ENCODE assay signal across 8 cellular contexts in genomic region chr1:114716304-114717158, GRCh38. TPM values are rescaled to one million over a fixed set of nuclear protein-coding genes. Genes with fewer than 3 reads are reported as not detected.
DNase-seq lines count a peak whose midpoint lies in the region; ATAC-seq and TF ChIP-seq lines count a peak whose summit lies in the region.

TSS of gene NRAS (minus strand) at chr1:114716771. CDS start at chr1:114716160, 611 bp downstream.

- peak within 1 kb of the TSS; percentile 91 to 99 (median 96) for H3K4me3 Mint-ChIP-seq in IgD-negative memory B cell

- H3K36me3 Mint-ChIP-seq in IgD-negative memory B cell: no peaks in the 10 kb centered on the region

- DNase-seq in DMS153 treated with DMSO at 0.1 percent for 48 hours (lab: John Stamatoyannopoulos, UW; ENCODE audit: unreplicated experiment): peak; percentile 72
- DNase-seq in OCI-M1 (lab: John Stamatoyannopoulos, UW): peak; percentile 97
- peak; percentile 93 for DNase-seq in activated T-cell treated with anti-CD3 and anti-CD28 coated beads for 48 hours (ENCODE audit: low read depth)
- no peak for DNase-seq in epithelial cell of proximal tubule (ENCODE audit: low read depth)
- DNase-seq in mucosa of gallbladder (ENCODE audit: low spot score): peak; percentile 95
- DNase-seq in stimulated activated CD8-positive, alpha-beta memory T cell treated with anti-CD3 and anti-CD28 coated beads, Interleukin-4, amount 100 ng/mL, for 24 hours (ENCODE audit: low read depth): peak; percentile 95

- no peaks in the 10 kb centered on the region for H3K9me3 Mint-ChIP-seq in IgD-negative memory B cell

- peaks cover 13 to 27% (median 14%) of the 10 kb centered on the region in 3 donors for H3K4me1 Mint-ChIP-seq in IgD-negative memory B cell

- H3K27ac Mint-ChIP-seq in IgD-negative memory B cell: peak within 1 kb of the TSS; percentile 99

- TF ChIP-seq CTCF in epithelial cell of proximal tubule (conservative IDR thresholded peaks at IDR 0.05; ENCODE audit: low read depth, low read length): no peak

- H3K4me3 ChIP-seq in epithelial cell of proximal tubule (ENCODE audit: low read depth, low read length): peak within 1 kb of the TSS; percentile 82

- H3K27me3 Mint-ChIP-seq in IgD-negative memory B cell: no peaks in the 10 kb centered on the region

- ATAC-seq in GM21576 (IDR thresholded peaks at IDR 0.05; ENCODE audit: unreplicated experiment): peak; percentile 88

RNA-seq across cellular contexts. Expression of gene NRAS, which starts in this region (rescaled TPM):
- polyA plus RNA-seq in IgD-negative memory B cell: 30.6 TPM
- total RNA-seq in epithelial cell of proximal tubule (79.4 and 92.3 TPM in 2 replicates), mucosa of gallbladder (24.7 TPM)
